In the genomic region with DNA sequence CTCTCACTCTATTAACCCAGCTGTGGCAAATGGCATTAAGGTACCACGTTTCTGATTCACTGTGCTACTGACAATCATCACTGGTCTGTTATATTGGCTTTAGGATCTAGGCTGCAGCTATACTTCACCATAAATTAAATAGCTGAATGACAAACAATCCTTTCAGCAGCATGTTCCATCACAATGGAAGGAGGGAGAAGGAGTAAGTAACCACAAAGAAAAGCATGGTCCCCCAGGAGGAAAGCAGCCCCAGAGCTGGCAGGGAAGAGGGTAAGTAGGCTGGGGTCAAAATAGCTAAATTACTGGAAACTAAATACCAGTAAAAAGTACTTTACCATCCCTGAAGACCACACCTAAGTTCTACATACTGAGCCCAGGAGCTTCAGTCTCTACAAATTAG, we compare ENCODE assay signal across 23 cellular contexts.
"Had no signal": no experiment of that assay in that cellular context is flagged by ENCODE, and none has a peak within 500 bp of the region (broad histone marks: within the 10 kb centered on the region; RNA-seq: fewer than 3 reads in every experiment).

No MANE protein-coding gene starts in this region.

- H3K9me3 Mint-ChIP-seq: dendritic cell treated with granulocyte-macrophage colony-stimulating factor and Interleukin-4, amounts not matched to agents 40 ng/mL and 50 ng/mL, for 4 days; effector memory CD8-positive, alpha-beta T cell; naive B cell; nephron progenitor cell; stimulated activated effector memory CD8-positive, alpha-beta T cell treated with anti-CD3 and anti-CD28 coated beads, Interleukin-12 subunit alpha, Interleukin-12 subunit beta, amount 100 ng/mL, for 72 hours had no signal

- DNase-seq: effector memory CD8-positive, alpha-beta T cell; gastrocnemius medialis; glutamatergic neuron; left colon; mesendoderm; naive B cell; nephron progenitor cell; occipital lobe; pancreas; right cardiac atrium; stimulated activated CD4-positive, alpha-beta T cell treated with anti-CD3 and anti-CD28 coated beads, Interleukin-4, amount 100 ng/mL, for 1 hour; stimulated activated CD8-positive, alpha-beta memory T cell treated with anti-CD3 and anti-CD28 coated beads, Interleukin-4, amount 100 ng/mL, for 48 hours; stimulated activated naive CD8-positive, alpha-beta T cell treated with anti-CD3 and anti-CD28 coated beads, Interleukin-15, Interleukin-2, amounts not matched to agents 100 U/mL and 50 U/mL, for 24 hours; thyroid gland; upper lobe of left lung had no signal

- FAIRE-seq: pancreas had no signal

- H3K27ac Mint-ChIP-seq: dendritic cell treated with granulocyte-macrophage colony-stimulating factor and Interleukin-4, amounts not matched to agents 40 ng/mL and 50 ng/mL, for 4 days; effector memory CD8-positive, alpha-beta T cell; naive B cell; nephron progenitor cell; progenitor cell of endocrine pancreas; stimulated activated effector memory CD8-positive, alpha-beta T cell treated with anti-CD3 and anti-CD28 coated beads, Interleukin-12 subunit alpha, Interleukin-12 subunit beta, amount 100 ng/mL, for 72 hours had no signal

- H3K4me3 ChIP-seq: esophagus muscularis mucosa, gastrocnemius medialis, pancreas, smooth muscle cell, suprapubic skin, thyroid gland, upper lobe of left lung, vagina had no signal

- H3K9me3 ChIP-seq: esophagus muscularis mucosa, gastrocnemius medialis, pancreas, suprapubic skin, thyroid gland, upper lobe of left lung, vagina had no signal

- H3K36me3 ChIP-seq: esophagus muscularis mucosa, gastrocnemius medialis, pancreas, suprapubic skin, thyroid gland, upper lobe of left lung, vagina had no signal

- H3K27me3 ChIP-seq: esophagus muscularis mucosa, thyroid gland, upper lobe of left lung, vagina had no signal

- H3K4me2 ChIP-seq: smooth muscle cell had no signal

- ATAC-seq: effector memory CD8-positive, alpha-beta T cell; gastrocnemius medialis; left colon; pancreas; right cardiac atrium; stimulated activated effector memory CD8-positive, alpha-beta T cell treated with anti-CD3 and anti-CD28 coated beads, Interleukin-12 subunit alpha, Interleukin-12 subunit beta, amount 100 ng/mL, for 72 hours; stimulated activated naive CD8-positive, alpha-beta T cell treated with anti-CD3 and anti-CD28 coated beads, Interleukin-15, Interleukin-2, amounts not matched to agents 100 U/mL and 50 U/mL, for 24 hours had no signal

- H3K27ac ChIP-seq: epithelial cell of prostate, esophagus muscularis mucosa, gastrocnemius medialis, pancreas, suprapubic skin, thyroid gland, upper lobe of left lung, vagina had no signal

- H3K36me3 Mint-ChIP-seq: naive B cell; stimulated activated effector memory CD8-positive, alpha-beta T cell treated with anti-CD3 and anti-CD28 coated beads, Interleukin-12 subunit alpha, Interleukin-12 subunit beta, amount 100 ng/mL, for 72 hours had no signal

- H3K4me3 Mint-ChIP-seq: dendritic cell treated with granulocyte-macrophage colony-stimulating factor and Interleukin-4, amounts not matched to agents 40 ng/mL and 50 ng/mL, for 4 days; effector memory CD8-positive, alpha-beta T cell; nephron progenitor cell; stimulated activated effector memory CD8-positive, alpha-beta T cell treated with anti-CD3 and anti-CD28 coated beads, Interleukin-12 subunit alpha, Interleukin-12 subunit beta, amount 100 ng/mL, for 72 hours had no signal
